In genomic region chr2:46263347-46263746, GRCh38 we compare ENCODE assay signal across 25 cellular contexts. TPM values are rescaled to one million over a fixed set of nuclear protein-coding genes. Genes with fewer than 3 reads are reported as not detected.
DNase-seq lines count a peak whose midpoint lies in the region; ATAC-seq and TF ChIP-seq lines count a peak whose summit lies in the region.
"Had no signal": no experiment of that assay in that cellular context is flagged by ENCODE, and none has a peak within 500 bp of the region (broad histone marks: within the 10 kb centered on the region; RNA-seq: fewer than 3 reads in every experiment).

No MANE protein-coding gene starts in this region.

- no peak overlapping the region for H3K14ac ChIP-seq in trophoblast cell (ENCODE audit: low read length)

- H3K36me3 Mint-ChIP-seq in stimulated activated naive CD8-positive, alpha-beta T cell treated with anti-CD3 and anti-CD28 coated beads, Interleukin-15, Interleukin-2, amounts not matched to agents 100 ng/mL and 50 ng/mL, for 24 hours (ENCODE audit: low read depth): no peaks in the 10 kb centered on the region
- H3K36me3 Mint-ChIP-seq in endothelial cell (ENCODE audit: low read depth, unreplicated experiment): no peaks in the 10 kb centered on the region
- H3K36me3 Mint-ChIP-seq: CD4-positive, alpha-beta memory T cell; CD4-positive, CD25-positive, alpha-beta regulatory T cell; CD8-positive, alpha-beta memory T cell had no signal

- peak overlapping the region; percentile 23 for H3K27ac Mint-ChIP-seq in stimulated activated naive CD8-positive, alpha-beta T cell treated with anti-CD3 and anti-CD28 coated beads, Interleukin-15, Interleukin-2, amounts not matched to agents 100 ng/mL and 50 ng/mL, for 24 hours
- peak overlapping the region; percentile 58 for H3K27ac Mint-ChIP-seq in endothelial cell (ENCODE audit: unreplicated experiment)
- H3K27ac Mint-ChIP-seq: CD14-positive monocyte; CD4-positive, CD25-positive, alpha-beta regulatory T cell; CD8-positive, alpha-beta memory T cell had no signal

- H4K12ac ChIP-seq in trophoblast cell (ENCODE audit: low read depth, low read length): no peak overlapping the region

- no peaks in the 10 kb centered on the region for H3K79me1 ChIP-seq in trophoblast cell (ENCODE audit: low read length)

- DNase-seq in stimulated activated naive CD8-positive, alpha-beta T cell treated with anti-CD3 and anti-CD28 coated beads, Interleukin-15, Interleukin-2, amounts not matched to agents 100 U/mL and 50 U/mL, for 24 hours: no peak
- DNase-seq in endothelial cell (ENCODE audit: low spot score) (no peak), trophoblast cell (peak in 1 of 2 donors; percentile 52), vagina (ENCODE audit: extremely low spot score in 2 of 2) (no peak), dedifferentiated amniotic fluid mesenchymal stem cell (ENCODE audit: extremely low spot score) (no peak)
- DNase-seq: AML-193; BE2C; C1 segment of cervical spinal cord; CD4-positive, alpha-beta memory T cell; CD4-positive, CD25-positive, alpha-beta regulatory T cell; CD8-positive, alpha-beta memory T cell; COR-L47; DMS 273 treated with DMSO at 0.1 percent for 48 hours; DMS153; DMS53; DMS79; DND-41; EL; GDM1 had no signal

- no peak overlapping the region for H2BK120ac ChIP-seq in trophoblast cell (ENCODE audit: insufficient read depth, low read length, poor library complexity)

- H3K23ac ChIP-seq in trophoblast cell (ENCODE audit: low read length): no peak overlapping the region

- H3K18ac ChIP-seq in trophoblast cell (ENCODE audit: low read length): no peak overlapping the region

- TF ChIP-seq POLR2A in vagina (IDR thresholded peaks at IDR 0.05): no peak

- H3K4me3 Mint-ChIP-seq in stimulated activated naive CD8-positive, alpha-beta T cell treated with anti-CD3 and anti-CD28 coated beads, Interleukin-15, Interleukin-2, amounts not matched to agents 100 ng/mL and 50 ng/mL, for 24 hours: no peak overlapping the region
- no peak overlapping the region for H3K4me3 Mint-ChIP-seq in endothelial cell (ENCODE audit: unreplicated experiment)
- H3K4me3 Mint-ChIP-seq: CD14-positive monocyte; CD4-positive, alpha-beta memory T cell; CD4-positive, CD25-positive, alpha-beta regulatory T cell; CD8-positive, alpha-beta memory T cell had no signal

- H3K4ac ChIP-seq in trophoblast cell (ENCODE audit: low read depth, low read length): no peak overlapping the region

- H3K4me1 ChIP-seq in trophoblast cell (ENCODE audit: control insufficient read depth in 1 of 2, insufficient read depth in 2 of 2, low read length in 2 of 2): peaks cover 0 to 3% of the 10 kb centered on the region in 2 experiments
- H3K4me1 ChIP-seq in vagina: peaks cover 21% of the 10 kb centered on the region
- H3K4me1 ChIP-seq: BE2C had no signal

- H3K79me2 ChIP-seq in trophoblast cell (ENCODE audit: control insufficient read depth, insufficient read depth, low read length, poor library complexity): no peaks in the 10 kb centered on the region

- no peaks in the 10 kb centered on the region for H3K9me3 ChIP-seq in trophoblast cell (ENCODE audit: insufficient read depth, low read depth, low read length)
- no peaks in the 10 kb centered on the region for H3K9me3 ChIP-seq in vagina
- H3K9me3 ChIP-seq: A549, BE2C, BLaER1 had no signal

- H3K27me3 ChIP-seq in trophoblast cell (ENCODE audit: insufficient read depth, low read length) (no peaks in the 10 kb centered on the region), vagina (no peaks in the 10 kb centered on the region)
- H3K27me3 ChIP-seq: BLaER1 had no signal

- TF ChIP-seq CTCF in endothelial cell (IDR thresholded peaks at IDR 0.05; ENCODE audit: unreplicated experiment): no peak
- TF ChIP-seq CTCF in vagina (IDR thresholded peaks at IDR 0.05): no peak

- peaks cover 8% of the 10 kb centered on the region for H3K27me3 Mint-ChIP-seq in stimulated activated naive CD8-positive, alpha-beta T cell treated with anti-CD3 and anti-CD28 coated beads, Interleukin-15, Interleukin-2, amounts not matched to agents 100 ng/mL and 50 ng/mL, for 24 hours
- no peaks in the 10 kb centered on the region for H3K27me3 Mint-ChIP-seq in endothelial cell (ENCODE audit: unreplicated experiment)

- no peak overlapping the region for H2AFZ ChIP-seq in trophoblast cell (ENCODE audit: insufficient read depth, low read length, poor library complexity)

- intact Hi-C loops in vagina (cut with DNase I): no loop called here

- H3K36me3 ChIP-seq in trophoblast cell (ENCODE audit: control insufficient read depth in 1 of 2, insufficient read depth in 2 of 2, low read length in 2 of 2) (no peaks in the 10 kb centered on the region), vagina (no peaks in the 10 kb centered on the region)
- H3K36me3 ChIP-seq: BE2C, BLaER1 had no signal

- H2AK5ac ChIP-seq in trophoblast cell (ENCODE audit: low read length): no peak overlapping the region

- peak overlapping the region; percentile 22 for H3K9ac ChIP-seq in trophoblast cell (ENCODE audit: low read length)
- H3K9ac ChIP-seq: BLaER1 had no signal

- no peak overlapping the region for H4K91ac ChIP-seq in trophoblast cell (ENCODE audit: low read depth, low read length)

- H3K4me3 ChIP-seq in trophoblast cell (ENCODE audit: low read depth, low read length) (no peak overlapping the region), vagina (no peak overlapping the region)
- H3K4me3 ChIP-seq: A549, BLaER1, GM12878 had no signal

- no peak overlapping the region for H4K8ac ChIP-seq in trophoblast cell (ENCODE audit: low read depth, low read length)

- H3K4me1 Mint-ChIP-seq in stimulated activated naive CD8-positive, alpha-beta T cell treated with anti-CD3 and anti-CD28 coated beads, Interleukin-15, Interleukin-2, amounts not matched to agents 100 ng/mL and 50 ng/mL, for 24 hours (ENCODE audit: low read depth): peaks cover 3% of the 10 kb centered on the region
- peaks cover 6% of the 10 kb centered on the region for H3K4me1 Mint-ChIP-seq in endothelial cell (ENCODE audit: unreplicated experiment)

- H3K4me2 ChIP-seq in trophoblast cell (ENCODE audit: low read length): no peak overlapping the region
- H3K4me2 ChIP-seq: A549, BLaER1 had no signal

- no peak overlapping the region for H2BK5ac ChIP-seq in trophoblast cell (ENCODE audit: low read depth, low read length, poor library complexity)

- H3K27ac ChIP-seq in trophoblast cell (ENCODE audit: low read depth, low read length) (no peak overlapping the region), vagina (no peak overlapping the region)
- H3K27ac ChIP-seq: 22Rv1, A549, BLaER1 had no signal

- H3K9me3 Mint-ChIP-seq in stimulated activated naive CD8-positive, alpha-beta T cell treated with anti-CD3 and anti-CD28 coated beads, Interleukin-15, Interleukin-2, amounts not matched to agents 100 ng/mL and 50 ng/mL, for 24 hours: no peaks in the 10 kb centered on the region
- H3K9me3 Mint-ChIP-seq in endothelial cell (ENCODE audit: unreplicated experiment): no peaks in the 10 kb centered on the region
- H3K9me3 Mint-ChIP-seq: CD4-positive, alpha-beta memory T cell; CD8-positive, alpha-beta memory T cell had no signal

- H2BK12ac ChIP-seq in trophoblast cell (ENCODE audit: low read length): no peak overlapping the region

- no peak for ATAC-seq in stimulated activated naive CD8-positive, alpha-beta T cell treated with anti-CD3 and anti-CD28 coated beads, Interleukin-15, Interleukin-2, amounts not matched to agents 100 U/mL and 50 U/mL, for 24 hours
- ATAC-seq: A549, GM12878 had no signal

- no CpG with 5 or more reads among the region's 1 CpG for WGBS in trophoblast cell (ENCODE audit: extremely low coverage, insufficient coverage, insufficient read length)

RNA-seq across cellular contexts. Expression of gene EPAS1, which starts 33.9 kb away (rescaled TPM):
- total RNA-seq in endothelial cell (ENCODE audit: unreplicated experiment) (280 TPM), vagina (222 TPM)
- 1,165 and 1,253 TPM in 2 replicates for polyA plus RNA-seq in trophoblast cell (2013)
